25 cellular contexts compared by ENCODE assay signal in the genomic region with DNA sequence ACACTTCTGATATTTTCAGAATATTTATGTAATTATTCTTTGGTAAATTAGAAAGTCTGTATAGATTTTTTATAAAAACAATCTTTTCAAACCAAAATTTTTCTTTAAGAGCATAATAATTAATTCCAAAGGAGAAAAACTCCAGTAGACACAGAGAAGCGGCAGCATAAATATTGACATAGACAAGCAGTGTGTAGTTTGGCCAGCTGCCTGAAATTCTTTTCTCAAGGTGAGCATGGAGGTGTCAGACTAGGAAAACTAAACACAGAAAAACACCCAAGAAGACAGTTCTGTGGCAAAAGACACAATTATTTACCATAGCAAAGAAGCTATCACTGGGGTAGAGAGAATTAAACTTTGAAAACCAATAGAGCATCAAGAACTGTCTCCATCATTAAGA.
"Had no signal": no experiment of that assay in that cellular context is flagged by ENCODE, and none has a peak within 500 bp of the region (broad histone marks: within the 10 kb centered on the region; RNA-seq: fewer than 3 reads in every experiment).

No MANE protein-coding gene starts in this region.

- H3K27ac ChIP-seq: cardiac muscle cell, heart right ventricle, lower lobe of right lung, parathyroid adenoma, transverse colon, WERI-Rb-1 had no signal

- DNase-seq: activated CD4-positive, alpha-beta T cell treated with anti-CD3 and anti-CD28 coated beads, Interleukin-2, amount 10 ng/mL, durations not matched to agents 7 days and 5 days; activated CD4-positive, CD25-positive, alpha-beta regulatory T cell treated with anti-CD3 and anti-CD28 coated beads, Interleukin-2, amount 50 U/mL, for 72 hours; activated CD8-positive, alpha-beta memory T cell treated with anti-CD3 and anti-CD28 coated beads, Interleukin-2, amount 10 ng/mL, durations not matched to agents 7 days and 5 days; activated CD8-positive, alpha-beta T cell treated with anti-CD3 and anti-CD28 coated beads for 36 hours; activated effector memory CD4-positive, alpha-beta T cell treated with anti-CD3 and anti-CD28 coated beads, Interleukin-2, amount 50 U/mL, for 16 hours; activated naive CD4-positive, alpha-beta T cell treated with anti-CD3 and anti-CD28 coated beads, Interleukin-2, amount 10 ng/mL, durations not matched to agents 7 days and 5 days; activated T-cell treated with anti-CD3 and anti-CD28 coated beads for 4 hours; cortex of kidney; foreskin fibroblast; heart right ventricle; islet precursor cell; lower lobe of right lung; mesendoderm; mucosa of descending colon; nephron progenitor cell; nucleus accumbens; small intestine; stimulated activated CD4-positive, alpha-beta T cell treated with anti-CD3 and anti-CD28 coated beads, Interleukin-2, amount 100 ng/mL, for 24 hours; stimulated activated naive CD8-positive, alpha-beta T cell treated with anti-CD3 and anti-CD28 coated beads, Interleukin-15, amount 100 ng/mL, for 72 hours; transverse colon; WERI-Rb-1 had no signal

- H3K9me3 ChIP-seq: heart right ventricle, lower lobe of right lung, mucosa of descending colon, transverse colon had no signal

- H3K9ac ChIP-seq: parathyroid adenoma had no signal

- H3K4me1 ChIP-seq: lower lobe of right lung, parathyroid adenoma, transverse colon had no signal

- H3K4me3 ChIP-seq: cardiac muscle cell, heart right ventricle, lower lobe of right lung, mucosa of descending colon, transverse colon had no signal

- ATAC-seq: activated CD8-positive, alpha-beta memory T cell treated with anti-CD3 and anti-CD28 coated beads, Interleukin-2, amount 10 ng/mL, durations not matched to agents 7 days and 5 days; activated CD8-positive, alpha-beta T cell treated with anti-CD3 and anti-CD28 coated beads for 36 hours; heart right ventricle; lower lobe of right lung; mucosa of descending colon; sciatic nerve; stimulated activated effector memory CD8-positive, alpha-beta T cell treated with anti-CD3 and anti-CD28 coated beads, Interleukin-12 subunit alpha, Interleukin-12 subunit beta, amount 100 ng/mL, for 72 hours; stimulated activated naive CD8-positive, alpha-beta T cell treated with anti-CD3 and anti-CD28 coated beads, Interleukin-15, amount 100 ng/mL, for 72 hours had no signal

- H3K36me3 ChIP-seq: cardiac muscle cell, heart right ventricle, lower lobe of right lung, transverse colon, WERI-Rb-1 had no signal

- H3K27me3 ChIP-seq: cardiac muscle cell, heart right ventricle, transverse colon had no signal
